In genomic region chr3:140711043-140711718, GRCh38 we compare ENCODE assay signal across 22 cellular contexts. TPM values are rescaled to one million over a fixed set of nuclear protein-coding genes. Genes with fewer than 3 reads are reported as not detected.
DNase-seq lines count a peak whose midpoint lies in the region; FAIRE-seq and TF ChIP-seq lines count a peak whose summit lies in the region.
"Had no signal": no experiment of that assay in that cellular context is flagged by ENCODE, and none has a peak within 500 bp of the region (broad histone marks: within the 10 kb centered on the region; RNA-seq: fewer than 3 reads in every experiment).

No MANE protein-coding gene starts in this region.

- H3K27me3 ChIP-seq in mesendoderm (ENCODE audit: insufficient read depth, low read length, poor library complexity) (no peaks in the 10 kb centered on the region), trophoblast cell (ENCODE audit: insufficient read depth, low read length) (no peaks in the 10 kb centered on the region), thyroid gland (no peaks in the 10 kb centered on the region)
- H3K27me3 ChIP-seq: BE2C had no signal

- H2AK5ac ChIP-seq in mesendoderm (ENCODE audit: low read length) (no peak overlapping the region), trophoblast cell (ENCODE audit: low read length) (no peak overlapping the region)

- no peak overlapping the region for H3K18ac ChIP-seq in mesendoderm (ENCODE audit: low read length)
- H3K18ac ChIP-seq in trophoblast cell (ENCODE audit: low read length), result no peak overlapping the region

- H2BK120ac ChIP-seq in mesendoderm (ENCODE audit: low read depth, low read length) (no peak overlapping the region), trophoblast cell (ENCODE audit: insufficient read depth, low read length, poor library complexity) (no peak overlapping the region)

- no peak for DNase-seq in GM12892 (ENCODE audit: insufficient read length)
- peak; percentile 4 for DNase-seq in choroid plexus epithelial cell (ENCODE audit: low read depth)
- DNase-seq in mesendoderm, result peak; percentile 47
- peak in 1 of 2 donors; percentile 13 for DNase-seq in trophoblast cell
- no peak for DNase-seq in thyroid gland
- DNase-seq in H54 (ENCODE audit: insufficient read length, low spot score), result no peak
- DNase-seq in substantia nigra (lab: John Stamatoyannopoulos, UW), result no peak
- DNase-seq: BE2C; C1 segment of cervical spinal cord; CD4-positive, CD25-positive, alpha-beta regulatory T cell; CD8-positive, alpha-beta memory T cell; COR-L47; GDM1; GM23248; HCEC 1CT; IMR-90 had no signal

- H2BK12ac ChIP-seq in trophoblast cell (ENCODE audit: low read length), result no peak overlapping the region

- no peak overlapping the region for H4K12ac ChIP-seq in trophoblast cell (ENCODE audit: low read depth, low read length)

- H3K36me3 ChIP-seq in mesendoderm (ENCODE audit: control insufficient read depth, insufficient read depth, low read length) (no peaks in the 10 kb centered on the region), trophoblast cell (ENCODE audit: control insufficient read depth in 1 of 2, insufficient read depth in 2 of 2, low read length in 2 of 2) (no peaks in the 10 kb centered on the region), thyroid gland (no peaks in the 10 kb centered on the region)
- H3K36me3 ChIP-seq: BE2C had no signal

- H3K56ac ChIP-seq in mesendoderm (ENCODE audit: low read length), result no peak overlapping the region

- H3K4me1 ChIP-seq in mesendoderm (ENCODE audit: control insufficient read depth, low read depth, low read length) (no peaks in the 10 kb centered on the region), trophoblast cell (ENCODE audit: control insufficient read depth in 1 of 2, insufficient read depth in 2 of 2, low read length in 2 of 2) (peaks cover 0 to 3% of the 10 kb centered on the region in 2 experiments), thyroid gland (no peaks in the 10 kb centered on the region)

- H3K79me1 ChIP-seq in mesendoderm (ENCODE audit: low read length) (no peaks in the 10 kb centered on the region), trophoblast cell (ENCODE audit: low read length) (no peaks in the 10 kb centered on the region)

- no peak overlapping the region for H2BK15ac ChIP-seq in mesendoderm (replicated peaks; ENCODE audit: low read depth)

- no peak for TF ChIP-seq CTCF in choroid plexus epithelial cell (conservative IDR thresholded peaks at IDR 0.05; ENCODE audit: low read depth, low read length)
- TF ChIP-seq CTCF in thyroid gland (IDR thresholded peaks at IDR 0.05), result no peak

- H4K5ac ChIP-seq in mesendoderm (ENCODE audit: low read length), result no peak overlapping the region

- H3K23ac ChIP-seq in mesendoderm (ENCODE audit: low read length) (no peak overlapping the region), trophoblast cell (ENCODE audit: low read length) (no peak overlapping the region)

- no peak overlapping the region for H3K4me3 ChIP-seq in choroid plexus epithelial cell (ENCODE audit: low read depth, low read length)
- no peak overlapping the region for H3K4me3 ChIP-seq in mesendoderm (ENCODE audit: low read length)
- no peak overlapping the region for H3K4me3 ChIP-seq in trophoblast cell (ENCODE audit: low read depth, low read length)
- H3K4me3 ChIP-seq in thyroid gland (replicated peaks in 1 of 3), result no peak overlapping the region
- H3K4me3 ChIP-seq: GM23248, K562 had no signal

- no peaks in the 10 kb centered on the region for H3K79me2 ChIP-seq in mesendoderm (ENCODE audit: control insufficient read depth, insufficient read depth, low read length)
- H3K79me2 ChIP-seq in trophoblast cell (ENCODE audit: control insufficient read depth, insufficient read depth, low read length, poor library complexity), result no peaks in the 10 kb centered on the region

- no peak overlapping the region for H2BK5ac ChIP-seq in mesendoderm (ENCODE audit: low read length)
- H2BK5ac ChIP-seq in trophoblast cell (ENCODE audit: low read depth, low read length, poor library complexity), result no peak overlapping the region

- no peak overlapping the region for H4K8ac ChIP-seq in mesendoderm (ENCODE audit: low read depth, low read length)
- no peak overlapping the region for H4K8ac ChIP-seq in trophoblast cell (ENCODE audit: low read depth, low read length)

- FAIRE-seq in GM12892 (lab: Jason Lieb, UNC), result peak; percentile 36
- FAIRE-seq in H54 (lab: Jason Lieb, UNC), result no peak
- FAIRE-seq: D721Med, K562 had no signal

- H3K4me2 ChIP-seq in mesendoderm (ENCODE audit: low read length), result no peak overlapping the region
- no peak overlapping the region for H3K4me2 ChIP-seq in trophoblast cell (ENCODE audit: low read length)

- no peak overlapping the region for H3K9ac ChIP-seq in mesendoderm (ENCODE audit: low read length)
- H3K9ac ChIP-seq in trophoblast cell (ENCODE audit: low read length), result no peak overlapping the region
- H3K9ac ChIP-seq: GM23248 had no signal

- H3K27ac ChIP-seq in mesendoderm (ENCODE audit: low read depth, low read length), result no peak overlapping the region
- H3K27ac ChIP-seq in trophoblast cell (ENCODE audit: low read depth, low read length), result peak overlapping the region; percentile 23
- no peak overlapping the region for H3K27ac ChIP-seq in thyroid gland
- no peak overlapping the region for H3K27ac ChIP-seq in substantia nigra (ENCODE audit: low read depth, low read length, poor library complexity, severe bottlenecking)
- H3K27ac ChIP-seq: GM23248, HL-60 had no signal

- WGBS in mesendoderm (ENCODE audit: extremely low coverage, insufficient coverage, low lambda C conversion rate), result no CpG with 5 or more reads among the region's 3 CpGs
- WGBS in trophoblast cell (ENCODE audit: extremely low coverage, insufficient coverage, insufficient read length), result no CpG with 5 or more reads among the region's 3 CpGs
- WGBS in thyroid gland, 2 donors, result 50 to 64% methylated on average over 3 of the region's 3 CpGs

- no peaks in the 10 kb centered on the region for H3K9me3 ChIP-seq in trophoblast cell (ENCODE audit: insufficient read depth, low read depth, low read length)
- no peaks in the 10 kb centered on the region for H3K9me3 ChIP-seq in thyroid gland
- H3K9me3 ChIP-seq: BE2C had no signal

- intact Hi-C loops in thyroid gland (cut with DNase I), result no loop called here

- H2AFZ ChIP-seq in trophoblast cell (ENCODE audit: insufficient read depth, low read length, poor library complexity), result no peak overlapping the region
- H2AFZ ChIP-seq: GM23248 had no signal

- no peak overlapping the region for H4K91ac ChIP-seq in trophoblast cell (ENCODE audit: low read depth, low read length)

- H3K4ac ChIP-seq in mesendoderm (ENCODE audit: low read depth, low read length) (no peak overlapping the region), trophoblast cell (ENCODE audit: low read depth, low read length) (no peak overlapping the region)

- TF ChIP-seq POLR2A in GM12892 (IDR thresholded peaks at IDR 0.05; ENCODE audit: low read depth, low read length), result no peak
- TF ChIP-seq POLR2A in thyroid gland (IDR thresholded peaks at IDR 0.05), result no peak
- TF ChIP-seq POLR2A in H54 (IDR thresholded peaks at IDR 0.05; ENCODE audit: low read depth, low read length), result no peak

- no peak overlapping the region for H3K14ac ChIP-seq in trophoblast cell (ENCODE audit: low read length)

RNA-seq across cellular contexts. Expression of gene TRIM42, which starts 33.3 kb away (rescaled TPM):
- not detected for polyA plus RNA-seq in GM12892 (2012; ENCODE audit: missing spikeins)
- polyA plus RNA-seq in mesendoderm (2013, experiment 1 of 2), result not detected
- polyA plus RNA-seq in mesendoderm (2013, experiment 2 of 2), result not detected
- polyA plus RNA-seq in trophoblast cell (2013), result 0.01 and 0.03 TPM in 2 replicates
- under 1 TPM in 1 of 4 donors, not detected in 3; 0.13 TPM for total RNA-seq in thyroid gland
- total RNA-seq: A172; CD4-positive, CD25-positive, alpha-beta regulatory T cell; CD8-positive, alpha-beta memory T cell; GM23248; H4; HT1080; IMR-90; K562 had no signal
- polyA plus RNA-seq: CD4-positive, CD25-positive, alpha-beta regulatory T cell; CD8-positive, alpha-beta memory T cell; GM23248; IMR-90; K562 had no signal

Comparison
In these comparisons a context has a peak if more than half of its experiments do, and no peak if none do; other contexts are left out.
1. DNase-seq: peak in choroid plexus epithelial cell (single experiment) and mesendoderm (single experiment); none in GM12892 (single experiment), thyroid gland (0 of 2), H54 (single experiment) and substantia nigra (0 of 49).